Comparison of ENCODE assay signal across 1 cellular context in the genomic region with DNA sequence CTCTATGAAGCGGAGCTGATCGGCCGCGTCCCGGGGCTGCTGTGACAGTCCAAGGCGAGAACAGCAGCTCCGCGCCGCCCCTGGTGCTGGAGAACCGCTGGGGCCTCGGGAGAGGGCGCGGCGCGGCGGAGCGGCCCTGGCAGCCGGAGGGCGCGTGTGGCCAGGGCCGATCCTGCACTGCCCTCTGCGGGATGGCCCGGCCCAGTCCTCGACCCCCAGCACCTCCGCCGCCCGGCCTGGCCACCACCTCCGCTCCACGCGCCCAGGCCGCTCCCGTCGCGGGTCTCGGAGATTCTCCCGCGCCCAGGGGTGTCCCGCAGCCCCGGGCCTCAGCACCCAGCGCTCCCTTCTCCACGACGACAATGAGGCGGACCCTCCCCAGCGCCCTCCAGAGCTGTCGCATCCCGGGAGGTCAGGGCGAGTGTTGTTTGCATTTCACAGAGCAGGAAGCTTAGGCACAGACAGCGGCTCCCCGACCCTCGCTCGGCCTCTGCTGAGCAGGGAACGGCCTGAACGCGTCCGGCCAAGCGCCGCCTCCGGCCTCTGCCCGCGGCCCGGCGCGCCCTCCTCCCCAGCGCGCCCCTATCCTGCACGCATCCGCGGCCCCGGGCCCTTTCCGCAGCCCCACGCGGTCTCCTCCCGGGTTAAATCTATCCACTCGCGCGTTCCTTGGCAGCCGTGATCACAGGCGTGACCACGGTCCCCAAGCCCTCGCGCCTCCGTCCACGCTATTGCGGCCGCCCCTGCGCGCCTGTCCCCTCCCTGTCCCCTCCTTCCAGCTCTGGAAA.
TF ChIP-seq lines count a peak whose summit lies in the region.

No MANE protein-coding gene starts in this region.

TF ChIP-seq in H1, 55 proteins besides CTCF, POLR2A, EP300 and RAD21 (continued from another document):
- TF ChIP-seq RNF2 (IDR thresholded peaks at IDR 0.05; ENCODE audit: borderline replicate concordance, low read depth, low read length, missing control alignments, poor library complexity, severe bottlenecking) (no peak), NANOG (IDR thresholded peaks at IDR 0.05; ENCODE audit: insufficient read depth, low read depth, low read length, poor library complexity, severe bottlenecking) (no peak), GABPA (IDR thresholded peaks at IDR 0.05; ENCODE audit: borderline replicate concordance, insufficient read depth, low read length) (0 out of 2 replicates have a peak, but pooled peaks have one; percentile 15), JUND (IDR thresholded peaks at IDR 0.05; ENCODE audit: low read length) (no peak)
